ENCODE assay signal across 2 cellular contexts in the genomic region with DNA sequence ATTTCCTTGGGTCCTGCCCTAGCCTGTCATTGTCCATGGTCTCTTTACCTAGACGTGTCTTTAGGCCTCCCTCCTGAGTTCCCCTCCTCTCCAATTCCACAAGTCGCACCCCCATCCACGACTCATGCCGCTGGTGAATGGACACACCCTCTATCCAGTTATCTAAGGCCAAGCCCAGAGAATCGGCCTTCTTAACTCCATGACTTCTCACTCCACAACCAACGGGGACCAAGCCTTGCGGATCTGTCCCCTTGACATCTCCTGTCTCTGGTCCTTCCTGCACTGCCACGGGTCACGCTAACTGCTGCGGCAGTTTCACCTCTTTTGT.
A peak's percentile ranks its signal among the peaks of the same experiment; 100 is the strongest.
TF ChIP-seq lines count a peak whose summit lies in the region.

No MANE protein-coding gene starts in this region.

TF ChIP-seq in HepG2, 621 proteins besides CTCF, POLR2A, EP300 and RAD21:
- no peak for TF ChIP-seq ZSCAN31 (CRISPR knock-in tag; IDR thresholded peaks at IDR 0.05; ENCODE audit: low read depth)
- 0 out of 2 replicates have a peak, but pooled peaks have one; percentile 15 for TF ChIP-seq MYC (CRISPR knock-in tag; IDR thresholded peaks at IDR 0.05; ENCODE audit: borderline replicate concordance)
- 0 out of 2 replicates have a peak, but pooled peaks have one; percentile 37 for TF ChIP-seq ARID2 (CRISPR knock-in tag; IDR thresholded peaks at IDR 0.05; ENCODE audit: borderline replicate concordance)
- TF ChIP-seq KDM5B (CRISPR knock-in tag; IDR thresholded peaks at IDR 0.05; ENCODE audit: borderline replicate concordance), result peak; percentile 35; the same call in 1 of the 2 replicates
- no peak for TF ChIP-seq JUND (CRISPR knock-in tag; IDR thresholded peaks at IDR 0.05)

TF ChIP-seq in K562, 482 proteins besides CTCF, POLR2A, EP300 and RAD21:
- TF ChIP-seq, protein P1, sequence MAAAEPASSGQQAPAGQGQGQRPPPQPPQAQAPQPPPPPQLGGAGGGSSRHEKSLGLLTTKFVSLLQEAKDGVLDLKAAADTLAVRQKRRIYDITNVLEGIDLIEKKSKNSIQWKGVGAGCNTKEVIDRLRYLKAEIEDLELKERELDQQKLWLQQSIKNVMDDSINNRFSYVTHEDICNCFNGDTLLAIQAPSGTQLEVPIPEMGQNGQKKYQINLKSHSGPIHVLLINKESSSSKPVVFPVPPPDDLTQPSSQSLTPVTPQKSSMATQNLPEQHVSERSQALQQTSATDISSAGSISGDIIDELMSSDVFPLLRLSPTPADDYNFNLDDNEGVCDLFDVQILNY (CRISPR knock-in tag; IDR thresholded peaks at IDR 0.05), result 0 out of 2 replicates have a peak, but pooled peaks have one; percentile 48
- TF ChIP-seq SREBF2 (CRISPR knock-in tag; IDR thresholded peaks at IDR 0.05) (no peak), ZNF655 (CRISPR knock-in tag; IDR thresholded peaks at IDR 0.05) (no peak), LARP7 (IDR thresholded peaks at IDR 0.05) (no peak), NCOA2 (IDR thresholded peaks at IDR 0.05; ENCODE audit: partially characterized antibody in 2 of 2) (no peak), ATF2 (CRISPR knock-in tag; IDR thresholded peaks at IDR 0.05) (no peak), EHMT2 (IDR thresholded peaks at IDR 0.05) (peak; percentile 69), ZHX1 (conservative IDR thresholded peaks at IDR 0.05; ENCODE audit: low read length) (no peak), RBM14 (IDR thresholded peaks at IDR 0.05; ENCODE audit: borderline replicate concordance, insufficient read depth, low read depth, low read length) (no peak), SAP30 (IDR thresholded peaks at IDR 0.05; ENCODE audit: borderline replicate concordance, insufficient read depth, low read depth, low read length, poor library complexity, severe bottlenecking) (no peak), SP1 (CRISPR knock-in tag; IDR thresholded peaks at IDR 0.05) (peak; percentile 67), RNF2 (IDR thresholded peaks at IDR 0.05) (no peak), FOXK1 (CRISPR knock-in tag; IDR thresholded peaks at IDR 0.05; ENCODE audit: borderline replicate concordance) (peak; percentile 48; the same call in 1 of the 2 replicates), HSF4 (CRISPR knock-in tag; IDR thresholded peaks at IDR 0.05; ENCODE audit: borderline replicate concordance) (no peak), HMBOX1 (IDR thresholded peaks at IDR 0.05) (peak; percentile 39; the same call in 1 of the 2 replicates), MGA (IDR thresholded peaks at IDR 0.05) (peak; percentile 26; the same call in 1 of the 2 replicates), ZFP36 (IDR thresholded peaks at IDR 0.05; ENCODE audit: low read depth, low read length, partially characterized antibody) (no peak)
- TF ChIP-seq, protein P2, sequence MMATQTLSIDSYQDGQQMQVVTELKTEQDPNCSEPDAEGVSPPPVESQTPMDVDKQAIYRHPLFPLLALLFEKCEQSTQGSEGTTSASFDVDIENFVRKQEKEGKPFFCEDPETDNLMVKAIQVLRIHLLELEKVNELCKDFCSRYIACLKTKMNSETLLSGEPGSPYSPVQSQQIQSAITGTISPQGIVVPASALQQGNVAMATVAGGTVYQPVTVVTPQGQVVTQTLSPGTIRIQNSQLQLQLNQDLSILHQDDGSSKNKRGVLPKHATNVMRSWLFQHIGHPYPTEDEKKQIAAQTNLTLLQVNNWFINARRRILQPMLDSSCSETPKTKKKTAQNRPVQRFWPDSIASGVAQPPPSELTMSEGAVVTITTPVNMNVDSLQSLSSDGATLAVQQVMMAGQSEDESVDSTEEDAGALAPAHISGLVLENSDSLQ (IDR thresholded peaks at IDR 0.05), result peak; percentile 20; the same call in 1 of the 2 replicates
- TF ChIP-seq, protein P3, sequence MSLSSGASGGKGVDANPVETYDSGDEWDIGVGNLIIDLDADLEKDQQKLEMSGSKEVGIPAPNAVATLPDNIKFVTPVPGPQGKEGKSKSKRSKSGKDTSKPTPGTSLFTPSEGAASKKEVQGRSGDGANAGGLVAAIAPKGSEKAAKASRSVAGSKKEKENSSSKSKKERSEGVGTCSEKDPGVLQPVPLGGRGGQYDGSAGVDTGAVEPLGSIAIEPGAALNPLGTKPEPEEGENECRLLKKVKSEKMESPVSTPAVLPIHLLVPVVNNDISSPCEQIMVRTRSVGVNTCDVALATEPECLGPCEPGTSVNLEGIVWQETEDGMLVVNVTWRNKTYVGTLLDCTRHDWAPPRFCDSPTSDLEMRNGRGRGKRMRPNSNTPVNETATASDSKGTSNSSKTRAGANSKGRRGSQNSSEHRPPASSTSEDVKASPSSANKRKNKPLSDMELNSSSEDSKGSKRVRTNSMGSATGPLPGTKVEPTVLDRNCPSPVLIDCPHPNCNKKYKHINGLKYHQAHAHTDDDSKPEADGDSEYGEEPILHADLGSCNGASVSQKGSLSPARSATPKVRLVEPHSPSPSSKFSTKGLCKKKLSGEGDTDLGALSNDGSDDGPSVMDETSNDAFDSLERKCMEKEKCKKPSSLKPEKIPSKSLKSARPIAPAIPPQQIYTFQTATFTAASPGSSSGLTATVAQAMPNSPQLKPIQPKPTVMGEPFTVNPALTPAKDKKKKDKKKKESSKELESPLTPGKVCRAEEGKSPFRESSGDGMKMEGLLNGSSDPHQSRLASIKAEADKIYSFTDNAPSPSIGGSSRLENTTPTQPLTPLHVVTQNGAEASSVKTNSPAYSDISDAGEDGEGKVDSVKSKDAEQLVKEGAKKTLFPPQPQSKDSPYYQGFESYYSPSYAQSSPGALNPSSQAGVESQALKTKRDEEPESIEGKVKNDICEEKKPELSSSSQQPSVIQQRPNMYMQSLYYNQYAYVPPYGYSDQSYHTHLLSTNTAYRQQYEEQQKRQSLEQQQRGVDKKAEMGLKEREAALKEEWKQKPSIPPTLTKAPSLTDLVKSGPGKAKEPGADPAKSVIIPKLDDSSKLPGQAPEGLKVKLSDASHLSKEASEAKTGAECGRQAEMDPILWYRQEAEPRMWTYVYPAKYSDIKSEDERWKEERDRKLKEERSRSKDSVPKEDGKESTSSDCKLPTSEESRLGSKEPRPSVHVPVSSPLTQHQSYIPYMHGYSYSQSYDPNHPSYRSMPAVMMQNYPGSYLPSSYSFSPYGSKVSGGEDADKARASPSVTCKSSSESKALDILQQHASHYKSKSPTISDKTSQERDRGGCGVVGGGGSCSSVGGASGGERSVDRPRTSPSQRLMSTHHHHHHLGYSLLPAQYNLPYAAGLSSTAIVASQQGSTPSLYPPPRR (CRISPR knock-in tag; IDR thresholded peaks at IDR 0.05; ENCODE audit: borderline replicate concordance), result 0 out of 2 replicates have a peak, but pooled peaks have one; percentile 52
